26 cellular contexts compared by ENCODE assay signal in the genomic region with DNA sequence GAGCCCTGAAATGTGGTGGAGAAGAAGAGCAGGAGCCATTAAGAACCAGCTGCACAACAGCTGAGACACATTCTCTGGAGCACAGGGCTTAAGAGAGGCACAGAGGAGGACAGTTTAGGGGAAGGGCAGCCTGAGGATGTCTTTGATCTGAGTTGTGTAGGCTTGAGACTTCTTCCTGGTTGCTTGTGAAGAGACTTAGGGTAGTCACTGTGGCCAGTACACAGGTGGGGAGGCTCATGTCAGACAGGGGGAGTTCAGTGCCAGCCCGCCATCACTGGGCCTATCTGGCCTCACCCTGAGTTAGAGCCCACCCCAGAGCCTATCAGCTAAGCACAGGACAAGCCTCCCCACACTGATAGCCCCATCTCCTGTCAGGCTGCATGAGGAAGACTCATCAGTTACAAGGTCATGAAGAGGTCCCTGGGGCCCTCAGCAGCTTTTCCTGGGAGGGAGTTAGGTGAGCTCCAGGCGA. TPM values are rescaled to one million over a fixed set of nuclear protein-coding genes. Genes with fewer than 3 reads are reported as not detected.
"Had no signal": no experiment of that assay in that cellular context is flagged by ENCODE, and none has a peak within 500 bp of the region (broad histone marks: within the 10 kb centered on the region; RNA-seq: fewer than 3 reads in every experiment).

No MANE protein-coding gene starts in this region.

- H3K4me3 Mint-ChIP-seq: activated naive CD4-positive, alpha-beta T cell treated with anti-CD3 and anti-CD28 coated beads, Interleukin-2, amount 10 ng/mL, durations not matched to agents 7 days and 5 days; activated T-helper 1 cell treated with anti-CD3 and anti-CD28 coated beads, Interleukin-12 subunit alpha, Interleukin-12 subunit beta, Interleukin-2, Interleukin-4 antibody, amounts not matched to agents 30 ng/mL and 10 ng/mL and 1 ng/mL, durations not matched to agents 14 hours and 24 hours and 36 hours; naive thymus-derived CD4-positive, alpha-beta T cell; neural crest cell had no signal

- H3K4me2 ChIP-seq: smooth muscle cell had no signal

- H3K9ac ChIP-seq: parathyroid adenoma had no signal

- H2AFZ ChIP-seq: parathyroid adenoma had no signal

- H3K4me1 Mint-ChIP-seq: activated naive CD4-positive, alpha-beta T cell treated with anti-CD3 and anti-CD28 coated beads, Interleukin-2, amount 10 ng/mL, durations not matched to agents 7 days and 5 days had no signal

- H3K4me1 ChIP-seq: sigmoid colon had no signal

- DNase-seq: activated CD4-positive, alpha-beta T cell treated with anti-CD3 and anti-CD28 coated beads for 4 hours; activated CD4-positive, alpha-beta T cell treated with anti-CD3 and anti-CD28 coated beads, Interleukin-2, amount 50 U/mL, for 4 hours; activated effector memory CD4-positive, alpha-beta T cell treated with anti-CD3 and anti-CD28 coated beads, Interleukin-2, amount 50 U/mL, for 16 hours; activated naive CD4-positive, alpha-beta T cell treated with anti-CD3 and anti-CD28 coated beads, Interleukin-2, amount 10 ng/mL, durations not matched to agents 7 days and 5 days; amygdala; central memory CD4-positive, alpha-beta T cell; head of caudate nucleus; hippocampal formation; left cardiac atrium; left ventricle myocardium superior; naive thymus-derived CD4-positive, alpha-beta T cell; nucleus accumbens; sigmoid colon; stimulated activated CD4-positive, alpha-beta T cell treated with anti-CD3 and anti-CD28 coated beads, Interleukin-1b, Interleukin-23, amount 100 ng/mL, for 48 hours; stimulated activated CD4-positive, alpha-beta T cell treated with anti-CD3 and anti-CD28 coated beads, Interleukin-4, amount 100 ng/mL, for 4 hours; stimulated activated CD8-positive, alpha-beta memory T cell treated with anti-CD3 and anti-CD28 coated beads, Interleukin-4, amount 100 ng/mL, for 48 hours; stimulated activated naive CD4-positive, alpha-beta T cell; T-helper 2 cell had no signal

- H3K9me3 Mint-ChIP-seq: activated naive CD4-positive, alpha-beta T cell treated with anti-CD3 and anti-CD28 coated beads, Interleukin-2, amount 10 ng/mL, durations not matched to agents 7 days and 5 days; activated T-helper 1 cell treated with anti-CD3 and anti-CD28 coated beads, Interleukin-12 subunit alpha, Interleukin-12 subunit beta, Interleukin-2, Interleukin-4 antibody, amounts not matched to agents 30 ng/mL and 10 ng/mL and 1 ng/mL, durations not matched to agents 14 hours and 24 hours and 36 hours; naive thymus-derived CD4-positive, alpha-beta T cell; neural crest cell had no signal

- H3K79me2 ChIP-seq: parathyroid adenoma had no signal

- H3K27ac Mint-ChIP-seq: activated naive CD4-positive, alpha-beta T cell treated with anti-CD3 and anti-CD28 coated beads, Interleukin-2, amount 10 ng/mL, durations not matched to agents 7 days and 5 days; activated T-helper 1 cell treated with anti-CD3 and anti-CD28 coated beads, Interleukin-12 subunit alpha, Interleukin-12 subunit beta, Interleukin-2, Interleukin-4 antibody, amounts not matched to agents 30 ng/mL and 10 ng/mL and 1 ng/mL, durations not matched to agents 14 hours and 24 hours and 36 hours; naive thymus-derived CD4-positive, alpha-beta T cell had no signal

- H3K27me3 ChIP-seq: sigmoid colon, tibial nerve had no signal

- FAIRE-seq: endothelial cell of umbilical vein, keratinocyte had no signal

- H3K27me3 Mint-ChIP-seq: naive thymus-derived CD4-positive, alpha-beta T cell had no signal

- ATAC-seq: left ventricle myocardium superior; naive thymus-derived CD4-positive, alpha-beta T cell; psoas muscle had no signal

- H3K36me3 Mint-ChIP-seq: activated naive CD4-positive, alpha-beta T cell treated with anti-CD3 and anti-CD28 coated beads, Interleukin-2, amount 10 ng/mL, durations not matched to agents 7 days and 5 days had no signal

- H3K4me3 ChIP-seq: psoas muscle, sigmoid colon, smooth muscle cell, tibial nerve had no signal

- H3K27ac ChIP-seq: parathyroid adenoma, psoas muscle, sigmoid colon, tibial nerve had no signal

- H3K36me3 ChIP-seq: sigmoid colon had no signal

- H3K9me3 ChIP-seq: psoas muscle, sigmoid colon, tibial nerve had no signal

RNA-seq across cellular contexts. Expression of a gene that starts 19.8 kb away (rescaled TPM):
- polyA plus RNA-seq: naive thymus-derived CD4-positive, alpha-beta T cell had no signal

RNA-seq across cellular contexts. Expression of a gene that starts 56.5 kb away (rescaled TPM):
- polyA plus RNA-seq: naive thymus-derived CD4-positive, alpha-beta T cell had no signal
